ENCODE assay signal across 11 cellular contexts in genomic region chr10:125155101-125155500, GRCh38. TPM values are rescaled to one million over a fixed set of nuclear protein-coding genes. Genes with fewer than 3 reads are reported as not detected.
DNase-seq lines count a peak whose midpoint lies in the region; ATAC-seq, FAIRE-seq and TF ChIP-seq lines count a peak whose summit lies in the region.
"Had no signal": no experiment of that assay in that cellular context is flagged by ENCODE, and none has a peak within 500 bp of the region (broad histone marks: within the 10 kb centered on the region; RNA-seq: fewer than 3 reads in every experiment).

No MANE protein-coding gene starts in this region.

- no peaks in the 10 kb centered on the region for H3K27me3 ChIP-seq in HCT116 (ENCODE audit: insufficient read depth, low read length)
- H3K27me3 ChIP-seq in smooth muscle cell (ENCODE audit: low read depth) = no peaks in the 10 kb centered on the region
- no peaks in the 10 kb centered on the region for H3K27me3 ChIP-seq in foreskin keratinocyte

- H4K20me1 ChIP-seq in HCT116 (ENCODE audit: insufficient read depth) = peaks cover 6% of the 10 kb centered on the region; the same call in 1 of the 2 replicates
- H4K20me1 ChIP-seq in smooth muscle cell (ENCODE audit: low read depth) = peaks cover 79% of the 10 kb centered on the region

- H3K36me3 ChIP-seq in HCT116 (ENCODE audit: control insufficient read depth in 1 of 2, insufficient read depth in 2 of 2, low read length in 2 of 2) = peaks cover 0 to 5% of the 10 kb centered on the region in 2 experiments; a peak in 2 of 4 replicates
- no peaks in the 10 kb centered on the region for H3K36me3 ChIP-seq in smooth muscle cell (ENCODE audit: low read depth)

- no peak for TF ChIP-seq RAD21 in HCT116 (IDR thresholded peaks at IDR 0.05; ENCODE audit: low read depth)

- H3K9me3 ChIP-seq in HCT116 (ENCODE audit: control insufficient read depth in 1 of 2, insufficient read depth in 1 of 2, low read depth in 1 of 2, low read length in 2 of 2) (no peaks in the 10 kb centered on the region), smooth muscle cell (replicated peaks; ENCODE audit: low read depth) (no peaks in the 10 kb centered on the region)

- H3K9ac ChIP-seq in HCT116 (ENCODE audit: low read length) (0 out of 2 replicates have a peak overlapping the region, but pooled peaks have one; percentile 24), smooth muscle cell (ENCODE audit: low read depth) (no peak overlapping the region)

- WGBS in smooth muscle cell (ENCODE audit: low lambda C conversion rate) = 26% methylated on average over 8 of the region's 8 CpGs

- H3K4me3 ChIP-seq in HCT116 (replicated peaks in 1 of 2; ENCODE audit: low read depth in 1 of 2, low read length in 2 of 2) = no peak overlapping the region
- H3K4me3 ChIP-seq in choroid plexus epithelial cell (ENCODE audit: low read depth, low read length) = peak overlapping the region; percentile 8
- peak overlapping the region; percentile 27 for H3K4me3 ChIP-seq in smooth muscle cell

- POLR2A ChIA-PET in HCT116 (lab: Charles Lee) = no interaction called here

- CTCF ChIA-PET in HCT116 (lab: Charles Lee) = no interaction called here

- H2AFZ ChIP-seq in HCT116 (ENCODE audit: low read depth, low read length, poor library complexity, severe bottlenecking) (no peak overlapping the region), smooth muscle cell (ENCODE audit: low read depth) (peak overlapping the region; percentile 8)

- intact Hi-C loops in HCT116 (cut with micrococcal nuclease) = no loop called here

- TF ChIP-seq CTCF in HCT116 (IDR thresholded peaks at IDR 0.05 in 2 of 3, conservative IDR thresholded peaks at IDR 0.05 in 1 of 3; ENCODE audit: borderline replicate concordance in 1 of 3, insufficient read depth in 1 of 3, low read depth in 2 of 3, low read length in 2 of 3) (no peak), choroid plexus epithelial cell (conservative IDR thresholded peaks at IDR 0.05; ENCODE audit: low read depth, low read length) (no peak), smooth muscle cell (IDR thresholded peaks at IDR 0.05; ENCODE audit: borderline replicate concordance, insufficient read depth, poor library complexity, severe bottlenecking) (no peak), foreskin keratinocyte (conservative IDR thresholded peaks at IDR 0.05) (no peak)

- no peaks in the 10 kb centered on the region for H3K9me2 ChIP-seq in HCT116 (ENCODE audit: insufficient read depth)

- BruUV-seq in HCT116 (replicated peaks; lab: Mats Ljungman, UMichigan) = no TSS peak

- no peak for DNase-seq in HCT116 (ENCODE audit: low read depth, low spot score)
- DNase-seq in choroid plexus epithelial cell (ENCODE audit: low read depth) = no peak
- peak; percentile 45 for DNase-seq in left kidney (ENCODE audit: low read depth, low spot score)
- DNase-seq in smooth muscle cell (lab: John Stamatoyannopoulos, UW; ENCODE audit: unreplicated experiment) = no peak
- DNase-seq in foreskin keratinocyte = no peak
- no peak for DNase-seq in frontal cortex (ENCODE audit: low spot score in 2 of 2)
- DNase-seq in NCI-H1417 treated with DMSO at 0.1 percent for 48 hours (lab: John Stamatoyannopoulos, UW) = no peak
- DNase-seq: activated naive CD4-positive, alpha-beta T cell treated with anti-CD3 and anti-CD28 coated beads for 36 hours; NCI-H1092; T-helper 1 cell had no signal

- no peak overlapping the region for H3K27ac ChIP-seq in HCT116 (ENCODE audit: low read depth, low read length)
- peak overlapping the region; percentile 74 for H3K27ac ChIP-seq in smooth muscle cell (ENCODE audit: low read depth)
- no peak overlapping the region for H3K27ac ChIP-seq in foreskin keratinocyte

- H3K79me2 ChIP-seq in HCT116 (ENCODE audit: insufficient read depth, low read length) (peaks cover 95% of the 10 kb centered on the region), smooth muscle cell (ENCODE audit: low read depth) (peaks cover 82% of the 10 kb centered on the region)

- ATAC-seq in HCT116 = no peak
- no peak for ATAC-seq in foreskin keratinocyte
- no peak for ATAC-seq in HG03108 (IDR thresholded peaks at IDR 0.05; ENCODE audit: unreplicated experiment)

- peaks cover 14% of the 10 kb centered on the region for H3F3A ChIP-seq in smooth muscle cell (ENCODE audit: low read depth)

- TF ChIP-seq POLR2A in HCT116 (IDR thresholded peaks at IDR 0.05; ENCODE audit: borderline replicate concordance, extremely low read depth, insufficient read depth, insufficient read length) = no peak

- RAD21 ChIA-PET in HCT116 (lab: Charles Lee; ENCODE audit: low non-redundant PET in 1 of 2, low total read pairs in 2 of 2, uncharacterized antibody in 2 of 2, unreplicated experiment in 2 of 2) = no interaction called here

- H3K4me2 ChIP-seq in HCT116 (ENCODE audit: low read length) (no peak overlapping the region), smooth muscle cell (peak overlapping the region; percentile 87)

- FAIRE-seq in frontal cortex (lab: Jason Lieb, UNC) = no peak

- peaks cover 50 to 81% of the 10 kb centered on the region in 2 experiments for H3K4me1 ChIP-seq in HCT116 (ENCODE audit: control insufficient read depth in 1 of 2, insufficient read depth in 2 of 2, low read length in 2 of 2)
- H3K4me1 ChIP-seq in smooth muscle cell (ENCODE audit: low read depth) = peaks cover 68% of the 10 kb centered on the region
- H3K4me1 ChIP-seq in foreskin keratinocyte = peaks cover 36% of the 10 kb centered on the region

TF ChIP-seq in HCT116, 20 proteins besides CTCF, POLR2A, EP300 and RAD21 (continues in another document):
- TF ChIP-seq EZH2phosphoT487 (IDR thresholded peaks at IDR 0.05; ENCODE audit: borderline replicate concordance) (no peak), JUND (IDR thresholded peaks at IDR 0.05) (no peak), ZNF274 (IDR thresholded peaks at IDR 0.05; ENCODE audit: low read depth, low read length) (no peak), FOSL1 (IDR thresholded peaks at IDR 0.05; ENCODE audit: low read depth) (no peak), TCF7L2 (IDR thresholded peaks at IDR 0.05; ENCODE audit: borderline replicate concordance, extremely low read depth, insufficient read depth, insufficient read length) (no peak), POLR2AphosphoS5 (IDR thresholded peaks at IDR 0.05; ENCODE audit: low read depth, low read length) (no peak), SRF (IDR thresholded peaks at IDR 0.05; ENCODE audit: low read depth) (no peak), EGR1 (IDR thresholded peaks at IDR 0.05; ENCODE audit: low read depth) (no peak), ZFX (IDR thresholded peaks at IDR 0.05) (no peak), ELF1 (IDR thresholded peaks at IDR 0.05; ENCODE audit: borderline replicate concordance, low read depth) (no peak), CEBPB (IDR thresholded peaks at IDR 0.05; ENCODE audit: low read depth) (no peak), YY1 (IDR thresholded peaks at IDR 0.05; ENCODE audit: extremely low read depth, insufficient replicate concordance, low read depth, low read length) (no peak), SIN3A (IDR thresholded peaks at IDR 0.05; ENCODE audit: low read depth) (no peak), CBX3 (IDR thresholded peaks at IDR 0.05; ENCODE audit: low read depth) (no peak), EZH2 (IDR thresholded peaks at IDR 0.05) (no peak)
- TF ChIP-seq, protein P1, sequence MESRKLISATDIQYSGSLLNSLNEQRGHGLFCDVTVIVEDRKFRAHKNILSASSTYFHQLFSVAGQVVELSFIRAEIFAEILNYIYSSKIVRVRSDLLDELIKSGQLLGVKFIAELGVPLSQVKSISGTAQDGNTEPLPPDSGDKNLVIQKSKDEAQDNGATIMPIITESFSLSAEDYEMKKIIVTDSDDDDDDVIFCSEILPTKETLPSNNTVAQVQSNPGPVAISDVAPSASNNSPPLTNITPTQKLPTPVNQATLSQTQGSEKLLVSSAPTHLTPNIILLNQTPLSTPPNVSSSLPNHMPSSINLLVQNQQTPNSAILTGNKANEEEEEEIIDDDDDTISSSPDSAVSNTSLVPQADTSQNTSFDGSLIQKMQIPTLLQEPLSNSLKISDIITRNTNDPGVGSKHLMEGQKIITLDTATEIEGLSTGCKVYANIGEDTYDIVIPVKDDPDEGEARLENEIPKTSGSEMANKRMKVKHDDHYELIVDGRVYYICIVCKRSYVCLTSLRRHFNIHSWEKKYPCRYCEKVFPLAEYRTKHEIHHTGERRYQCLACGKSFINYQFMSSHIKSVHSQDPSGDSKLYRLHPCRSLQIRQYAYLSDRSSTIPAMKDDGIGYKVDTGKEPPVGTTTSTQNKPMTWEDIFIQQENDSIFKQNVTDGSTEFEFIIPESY (IDR thresholded peaks at IDR 0.05; ENCODE audit: extremely low read depth, insufficient replicate concordance, low read length) = no peak
- TF ChIP-seq, protein P2, sequence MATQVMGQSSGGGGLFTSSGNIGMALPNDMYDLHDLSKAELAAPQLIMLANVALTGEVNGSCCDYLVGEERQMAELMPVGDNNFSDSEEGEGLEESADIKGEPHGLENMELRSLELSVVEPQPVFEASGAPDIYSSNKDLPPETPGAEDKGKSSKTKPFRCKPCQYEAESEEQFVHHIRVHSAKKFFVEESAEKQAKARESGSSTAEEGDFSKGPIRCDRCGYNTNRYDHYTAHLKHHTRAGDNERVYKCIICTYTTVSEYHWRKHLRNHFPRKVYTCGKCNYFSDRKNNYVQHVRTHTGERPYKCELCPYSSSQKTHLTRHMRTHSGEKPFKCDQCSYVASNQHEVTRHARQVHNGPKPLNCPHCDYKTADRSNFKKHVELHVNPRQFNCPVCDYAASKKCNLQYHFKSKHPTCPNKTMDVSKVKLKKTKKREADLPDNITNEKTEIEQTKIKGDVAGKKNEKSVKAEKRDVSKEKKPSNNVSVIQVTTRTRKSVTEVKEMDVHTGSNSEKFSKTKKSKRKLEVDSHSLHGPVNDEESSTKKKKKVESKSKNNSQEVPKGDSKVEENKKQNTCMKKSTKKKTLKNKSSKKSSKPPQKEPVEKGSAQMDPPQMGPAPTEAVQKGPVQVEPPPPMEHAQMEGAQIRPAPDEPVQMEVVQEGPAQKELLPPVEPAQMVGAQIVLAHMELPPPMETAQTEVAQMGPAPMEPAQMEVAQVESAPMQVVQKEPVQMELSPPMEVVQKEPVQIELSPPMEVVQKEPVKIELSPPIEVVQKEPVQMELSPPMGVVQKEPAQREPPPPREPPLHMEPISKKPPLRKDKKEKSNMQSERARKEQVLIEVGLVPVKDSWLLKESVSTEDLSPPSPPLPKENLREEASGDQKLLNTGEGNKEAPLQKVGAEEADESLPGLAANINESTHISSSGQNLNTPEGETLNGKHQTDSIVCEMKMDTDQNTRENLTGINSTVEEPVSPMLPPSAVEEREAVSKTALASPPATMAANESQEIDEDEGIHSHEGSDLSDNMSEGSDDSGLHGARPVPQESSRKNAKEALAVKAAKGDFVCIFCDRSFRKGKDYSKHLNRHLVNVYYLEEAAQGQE (IDR thresholded peaks at IDR 0.05; ENCODE audit: low read depth) = no peak

RNA-seq across cellular contexts. Expression of gene CTBP2, which starts 5.3 kb away (rescaled TPM):
- total RNA-seq in HCT116 (2021; ENCODE audit: unreplicated experiment) (144 TPM), smooth muscle cell (38.6 and 49.9 TPM in 2 replicates), foreskin keratinocyte (100 and 101 TPM in 2 replicates), frontal cortex (32.6 TPM)
- 136 and 187 TPM in 2 replicates for polyA plus RNA-seq in HCT116 (2012)
- polyA plus RNA-seq in smooth muscle cell (69.5 and 79.8 TPM in 2 replicates), foreskin keratinocyte (41.7 and 48.4 TPM in 2 replicates)

Comparison
In these comparisons a context has a peak if more than half of its experiments do, and no peak if none do; other contexts are left out.
1. H3K4me3 ChIP-seq: peak in choroid plexus epithelial cell (single experiment) and smooth muscle cell (single experiment); none in HCT116 (0 of 2).